Comparison of ENCODE assay signal across 10 cellular contexts in the genomic region with DNA sequence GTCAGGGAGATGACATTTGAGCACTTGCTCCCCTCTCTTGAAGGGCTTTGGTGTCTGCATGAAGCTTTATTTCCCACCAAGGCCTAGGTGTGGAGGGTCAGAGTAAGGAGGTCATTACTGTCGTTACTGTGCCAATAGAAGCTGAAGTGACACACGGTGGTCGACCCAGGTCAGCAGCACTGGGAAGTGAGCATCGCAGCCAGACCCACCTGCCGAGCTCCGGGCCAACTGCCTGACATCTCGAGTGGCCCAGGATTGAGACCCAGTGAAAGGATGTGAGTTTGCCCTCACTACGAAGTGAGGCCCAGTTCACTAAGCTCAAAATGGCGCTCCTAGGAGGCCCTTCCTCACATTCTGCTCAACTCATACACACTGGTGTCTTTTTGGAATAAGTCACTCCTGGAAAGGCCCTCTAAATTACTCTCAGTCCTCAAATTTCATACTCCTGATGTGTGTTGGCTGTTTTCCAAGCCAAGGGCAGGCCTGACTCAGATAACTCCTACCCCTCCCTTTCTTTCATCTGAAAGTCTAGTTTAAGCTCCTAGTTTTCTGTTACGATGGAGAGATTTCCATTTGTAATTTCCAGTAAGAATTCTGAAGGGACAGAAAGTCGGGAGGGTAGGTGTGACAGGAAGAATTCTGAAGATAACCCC.
DNase-seq lines count a peak whose midpoint lies in the region; ATAC-seq lines count a peak whose summit lies in the region.
"Had no signal": no experiment of that assay in that cellular context is flagged by ENCODE, and none has a peak within 500 bp of the region (broad histone marks: within the 10 kb centered on the region; RNA-seq: fewer than 3 reads in every experiment).

No MANE protein-coding gene starts in this region.

- no peaks in the 10 kb centered on the region for H3K36me3 ChIP-seq in CD4-positive, CD25-positive, alpha-beta regulatory T cell (ENCODE audit: control insufficient read depth, insufficient read depth, low read length)
- H3K36me3 ChIP-seq: uterus had no signal

- peak overlapping the region in 1 of 4 donors; percentile 9 for H3K4me3 Mint-ChIP-seq in CD4-positive, CD25-positive, alpha-beta regulatory T cell

- peak overlapping the region in 2 of 3 donors; percentile 74 to 83 for H3K27ac Mint-ChIP-seq in CD4-positive, CD25-positive, alpha-beta regulatory T cell

- no peak for DNase-seq in CD4-positive, CD25-positive, alpha-beta regulatory T cell
- peak; percentile 40 for DNase-seq in HS-5 (ENCODE audit: low read depth)
- peak; percentile 7 for DNase-seq in T1000 (lab: John Stamatoyannopoulos, UW)
- peak; percentile 47 for DNase-seq in hepatic stellate cell (ENCODE audit: low spot score)
- DNase-seq in activated CD8-positive, alpha-beta memory T cell treated with anti-CD3 and anti-CD28 coated beads, Interleukin-2, amount 50 U/mL, for 4 hours: no peak
- DNase-seq in NCI-H774 (lab: John Stamatoyannopoulos, UW): no peak
- DNase-seq in head of caudate nucleus: no peak
- no peak for DNase-seq in NOMO-1 treated with DMSO at 0.1 percent for 48 hours (lab: John Stamatoyannopoulos, UW; ENCODE audit: unreplicated experiment)
- DNase-seq: mesenchymal stem cell had no signal

- peaks cover 13 to 47% (median 20%) of the 10 kb centered on the region in 4 donors for H3K4me1 Mint-ChIP-seq in CD4-positive, CD25-positive, alpha-beta regulatory T cell

- no peak for ATAC-seq in CD4-positive, CD25-positive, alpha-beta regulatory T cell (ENCODE audit: low read depth in 2 of 2)

- H3K36me3 Mint-ChIP-seq in CD4-positive, CD25-positive, alpha-beta regulatory T cell: peaks cover 4% of the 10 kb centered on the region

- no peaks in the 10 kb centered on the region for H3K27me3 ChIP-seq in CD4-positive, CD25-positive, alpha-beta regulatory T cell (ENCODE audit: control insufficient read depth, insufficient read depth, low read length)
- H3K27me3 ChIP-seq: uterus had no signal

- intact Hi-C loops in head of caudate nucleus (cut with DNase I): no loop called here

- H3K27ac ChIP-seq in CD4-positive, CD25-positive, alpha-beta regulatory T cell (ENCODE audit: insufficient read depth, low read length, poor library complexity, severe bottlenecking): no peak overlapping the region

- H3K9me3 Mint-ChIP-seq in CD4-positive, CD25-positive, alpha-beta regulatory T cell: no peaks in the 10 kb centered on the region

- H3K27me3 Mint-ChIP-seq in CD4-positive, CD25-positive, alpha-beta regulatory T cell: no peaks in the 10 kb centered on the region

- no peaks in the 10 kb centered on the region for H3K9me3 ChIP-seq in CD4-positive, CD25-positive, alpha-beta regulatory T cell (ENCODE audit: control insufficient read depth in 2 of 2, low read length in 2 of 2)
- H3K9me3 ChIP-seq: uterus had no signal

- peaks cover 15% of the 10 kb centered on the region for H3K4me1 ChIP-seq in CD4-positive, CD25-positive, alpha-beta regulatory T cell (ENCODE audit: control insufficient read depth, insufficient read depth, low read length, poor library complexity, severe bottlenecking)
- H3K4me1 ChIP-seq: uterus had no signal

- no peak overlapping the region for H3K4me3 ChIP-seq in CD4-positive, CD25-positive, alpha-beta regulatory T cell (ENCODE audit: low read depth, low read length)
- H3K4me3 ChIP-seq: uterus had no signal

Comparison
In these comparisons a context has a peak if more than half of its experiments do, and no peak if none do; other contexts are left out.
1. DNase-seq: peak in HS-5 (single experiment), T1000 (single experiment) and hepatic stellate cell (single experiment); none in CD4-positive, CD25-positive, alpha-beta regulatory T cell (0 of 3), activated CD8-positive, alpha-beta memory T cell treated with anti-CD3 and anti-CD28 coated beads, Interleukin-2, amount 50 U/mL, for 4 hours (single experiment), NCI-H774 (single experiment), head of caudate nucleus (0 of 42) and NOMO-1 treated with DMSO at 0.1 percent for 48 hours (single experiment).